Comparison of ENCODE assay signal across 24 cellular contexts in genomic region chr9:113499876-113500497, GRCh38. TPM values are rescaled to one million over a fixed set of nuclear protein-coding genes. Genes with fewer than 3 reads are reported as not detected.
A peak's percentile ranks its signal among the peaks of the same experiment; 100 is the strongest.
DNase-seq lines count a peak whose midpoint lies in the region; ATAC-seq, FAIRE-seq and TF ChIP-seq lines count a peak whose summit lies in the region.
"Had no signal": no experiment of that assay in that cellular context is flagged by ENCODE, and none has a peak within 500 bp of the region (broad histone marks: within the 10 kb centered on the region; RNA-seq: fewer than 3 reads in every experiment).

No MANE protein-coding gene starts in this region.

- no peak overlapping the region for H3K27ac ChIP-seq in CD8-positive, alpha-beta T cell (ENCODE audit: low read depth, low read length)
- H3K27ac ChIP-seq in H1 (ENCODE audit: low read depth, low read length) (no peak overlapping the region), gastrocnemius medialis (peak overlapping the region in 3 of 4 donors; percentile 51 to 56 (median 51))
- H3K27ac ChIP-seq: 22Rv1, colonic mucosa, ovary, suprapubic skin had no signal

- no peak overlapping the region for H3K4me3 ChIP-seq in CD8-positive, alpha-beta T cell (ENCODE audit: low read depth, low read length)
- H3K4me3 ChIP-seq in H1 (ENCODE audit: extremely low read depth in 1 of 4, insufficient read depth in 2 of 4, low read depth in 3 of 4, low read length in 4 of 4) (no peak overlapping the region), gastrocnemius medialis (no peak overlapping the region)
- H3K4me3 ChIP-seq: colonic mucosa, HAP-1, ovary, right lobe of liver, suprapubic skin had no signal

- H4K91ac ChIP-seq in H1 (replicated peaks; ENCODE audit: insufficient read length, low read length): peak overlapping the region; percentile 53

- peaks cover 16% of the 10 kb centered on the region for H3K4me1 ChIP-seq in CD8-positive, alpha-beta T cell (ENCODE audit: insufficient read depth, low read length)
- H3K4me1 ChIP-seq in H1 (replicated peaks in 1 of 4; ENCODE audit: control insufficient read depth in 3 of 4, insufficient read depth in 4 of 4, low read length in 3 of 4) (peaks cover 7 to 21% (median 12%) of the 10 kb centered on the region in 4 experiments), gastrocnemius medialis (peaks cover 5 to 7% of the 10 kb centered on the region in 2 donors)
- H3K4me1 ChIP-seq: colonic mucosa, HAP-1 had no signal

- no peak for TF ChIP-seq POLR2A in H1 (IDR thresholded peaks at IDR 0.05; ENCODE audit: control extremely low read depth in 1 of 2, low read depth in 2 of 2, low read length in 2 of 2)
- no peak for TF ChIP-seq POLR2A in gastrocnemius medialis (IDR thresholded peaks at IDR 0.05)

- DNase-seq in activated CD4-positive, alpha-beta T cell treated with anti-CD3 and anti-CD28 coated beads for 36 hours: no peak
- DNase-seq in activated CD4-positive, alpha-beta T cell treated with anti-CD3 and anti-CD28 coated beads, Interleukin-2, amount 50 U/mL, for 4 hours: no peak
- DNase-seq in CD8-positive, alpha-beta T cell: no peak
- DNase-seq in H1 (ENCODE audit: low read depth in 1 of 2, low spot score in 2 of 2) (no peak), gastrocnemius medialis (no peak), HPDE6-E6E7 (ENCODE audit: extremely low spot score) (no peak), A172 (ENCODE audit: low spot score) (no peak), nucleus accumbens (lab: John Stamatoyannopoulos, UW) (no peak)
- DNase-seq: activated T-cell treated with anti-CD3 and anti-CD28 coated beads, Interleukin-2, amount 50 U/mL, for 24 hours; colonic mucosa; KBM-7; MV-4-11; NCI-H1930; NCI-H226; NCI-H774; ovary; right lobe of liver; stimulated activated CD4-positive, alpha-beta T cell treated with anti-CD3 and anti-CD28 coated beads, Interleukin-15, amount 100 ng/mL, for 24 hours; T-helper 9 cell had no signal

- H3K27me3 Mint-ChIP-seq in activated CD4-positive, alpha-beta T cell treated with anti-CD3 and anti-CD28 coated beads for 36 hours: no peaks in the 10 kb centered on the region
- H3K27me3 Mint-ChIP-seq in CD8-positive, alpha-beta T cell (ENCODE audit: low read depth): no peaks in the 10 kb centered on the region
- H3K27me3 Mint-ChIP-seq: activated T-cell treated with anti-CD3 and anti-CD28 coated beads, Interleukin-2, amount 50 U/mL, for 24 hours; memory B cell had no signal

- H3K9me3 Mint-ChIP-seq in activated CD4-positive, alpha-beta T cell treated with anti-CD3 and anti-CD28 coated beads for 36 hours (ENCODE audit: low read depth): no peaks in the 10 kb centered on the region
- H3K9me3 Mint-ChIP-seq in CD8-positive, alpha-beta T cell: no peaks in the 10 kb centered on the region
- H3K9me3 Mint-ChIP-seq: activated T-cell treated with anti-CD3 and anti-CD28 coated beads, Interleukin-2, amount 50 U/mL, for 24 hours; brain; memory B cell had no signal

- H2AFZ ChIP-seq in H1 (ENCODE audit: low read length): no peak overlapping the region

- peak overlapping the region; percentile 29 for H3K27ac Mint-ChIP-seq in activated CD4-positive, alpha-beta T cell treated with anti-CD3 and anti-CD28 coated beads for 36 hours
- peak overlapping the region; percentile 58 for H3K27ac Mint-ChIP-seq in CD8-positive, alpha-beta T cell
- H3K27ac Mint-ChIP-seq: activated T-cell treated with anti-CD3 and anti-CD28 coated beads, Interleukin-2, amount 50 U/mL, for 24 hours; memory B cell had no signal

- no peak overlapping the region for H3K56ac ChIP-seq in H1 (replicated peaks; ENCODE audit: insufficient read length, low read depth, low read length)

- no peak overlapping the region; the same call in 1 of the 2 replicates for H2BK5ac ChIP-seq in H1 (ENCODE audit: low read depth, low read length)

- H3K27me3 ChIP-seq in CD8-positive, alpha-beta T cell (ENCODE audit: insufficient read depth, low read length): no peaks in the 10 kb centered on the region
- no peaks in the 10 kb centered on the region; a peak in 2 of 7 replicates for H3K27me3 ChIP-seq in H1 (replicated peaks in 1 of 4; ENCODE audit: control insufficient read depth in 3 of 4, extremely low read depth in 1 of 4, insufficient read depth in 3 of 4, low read length in 3 of 4)
- no peaks in the 10 kb centered on the region for H3K27me3 ChIP-seq in gastrocnemius medialis
- H3K27me3 ChIP-seq: colonic mucosa, ovary, right lobe of liver, suprapubic skin had no signal

- no peaks in the 10 kb centered on the region for H3K79me2 ChIP-seq in H1 (ENCODE audit: control insufficient read depth in 1 of 2, insufficient read depth in 2 of 2, low read length in 2 of 2)

- H4K8ac ChIP-seq in H1 (ENCODE audit: extremely low read depth, insufficient read depth, low read length): no peak overlapping the region; the same call in 1 of the 2 replicates

- peak overlapping the region; percentile 9; the same call in 1 of the 2 replicates for H2BK20ac ChIP-seq in H1 (ENCODE audit: low read length)

- no peaks in the 10 kb centered on the region for H3K9me3 ChIP-seq in CD8-positive, alpha-beta T cell (ENCODE audit: low read length)
- H3K9me3 ChIP-seq in H1 (ENCODE audit: insufficient read depth in 2 of 2, low read depth in 1 of 2, low read length in 1 of 2) (no peaks in the 10 kb centered on the region), gastrocnemius medialis (no peaks in the 10 kb centered on the region)
- H3K9me3 ChIP-seq: colonic mucosa, HAP-1, ovary, right lobe of liver, suprapubic skin had no signal

- no peak for TF ChIP-seq EP300 in H1 (IDR thresholded peaks at IDR 0.05; ENCODE audit: borderline replicate concordance in 1 of 2, low read depth in 2 of 2, low read length in 2 of 2)

- peaks cover 12% of the 10 kb centered on the region for H3K4me1 Mint-ChIP-seq in activated CD4-positive, alpha-beta T cell treated with anti-CD3 and anti-CD28 coated beads for 36 hours
- H3K4me1 Mint-ChIP-seq in CD8-positive, alpha-beta T cell (ENCODE audit: low read depth): peaks cover 20% of the 10 kb centered on the region

- no peak overlapping the region for H3K23ac ChIP-seq in H1 (ENCODE audit: insufficient read length)

- FAIRE-seq in H1 (lab: Jason Lieb, UNC): no peak

- H2BK120ac ChIP-seq in H1 (replicated peaks; ENCODE audit: low read depth, low read length): peak overlapping the region; percentile 79

- intact Hi-C loops in activated CD4-positive, alpha-beta T cell treated with anti-CD3 and anti-CD28 coated beads for 36 hours (cut with DNase I, micrococcal nuclease): no loop called here
- intact Hi-C loops in CD8-positive, alpha-beta T cell (cut with DNase I, micrococcal nuclease): loop anchor here in 1 of 2 experiments (5.0 kb wide), 1 partner anchor 43 kb away; no protein-coding TSS in a partner anchor
- intact Hi-C loops in gastrocnemius medialis (cut with DNase I; ENCODE audit: low total_unique reads): no loop called here

- H4K5ac ChIP-seq in H1 (ENCODE audit: insufficient read length, low read depth, low read length): no peak overlapping the region

- in situ Hi-C loops in gastrocnemius medialis (cut with MboI; ENCODE audit: low sequenced_read_pairs in 4 of 4): no loop called here

- 0 out of 2 replicates have a peak, but pooled peaks cover 2% of the 10 kb centered on the region for H3K79me1 ChIP-seq in H1 (ENCODE audit: low read depth, low read length)

- H3K4me3 Mint-ChIP-seq in activated CD4-positive, alpha-beta T cell treated with anti-CD3 and anti-CD28 coated beads for 36 hours: no peak overlapping the region
- H3K4me3 Mint-ChIP-seq in CD8-positive, alpha-beta T cell: no peak overlapping the region
- H3K4me3 Mint-ChIP-seq: activated T-cell treated with anti-CD3 and anti-CD28 coated beads, Interleukin-2, amount 50 U/mL, for 24 hours; brain; memory B cell had no signal

- POLR2A ChIA-PET in activated CD4-positive, alpha-beta T cell treated with anti-CD3 and anti-CD28 coated beads for 36 hours (lab: Charles Lee): no interaction called here
- POLR2A ChIA-PET in CD8-positive, alpha-beta T cell (lab: Charles Lee): interaction anchor here (0.6 to 0.7 kb wide), 2 partner anchors 11 to 746 kb away, joined by 3 read pairs; no protein-coding TSS in a partner anchor
- POLR2A ChIA-PET in H1 (lab: Charles Lee; ENCODE audit: partially characterized antibody): interaction anchor here (1.2 to 1.3 kb wide), 3 partner anchors 9 to 94 kb away, joined by 3 read pairs; no protein-coding TSS in a partner anchor

- no peaks in the 10 kb centered on the region for H3K36me3 Mint-ChIP-seq in activated CD4-positive, alpha-beta T cell treated with anti-CD3 and anti-CD28 coated beads for 36 hours (ENCODE audit: low read depth)
- H3K36me3 Mint-ChIP-seq in CD8-positive, alpha-beta T cell: no peaks in the 10 kb centered on the region
- H3K36me3 Mint-ChIP-seq: brain, memory B cell had no signal

- H2BK15ac ChIP-seq in H1 (ENCODE audit: low read length): 0 out of 2 replicates have a peak overlapping the region, but pooled peaks have one; percentile 40

- H2AK5ac ChIP-seq in H1 (ENCODE audit: low read depth, low read length): no peak overlapping the region

- TF ChIP-seq RAD21 in H1 (IDR thresholded peaks at IDR 0.05 in 1 of 2, conservative IDR thresholded peaks at IDR 0.05 in 1 of 2; ENCODE audit: low read depth in 2 of 2, low read length in 2 of 2): no peak

- 89% methylated on average over 5 of the region's 5 CpGs; no CpG with 5 or more reads in 1 of the 2 experiments for WGBS in H1 (ENCODE audit: extremely low coverage in 1 of 2, insufficient coverage in 1 of 2, insufficient read length in 1 of 2, insufficient replicate concordance in 2 of 2, low coverage in 1 of 2, low lambda C conversion rate in 2 of 2, missing lambda C conversion rate in 1 of 2), 2 experiments

- no peaks in the 10 kb centered on the region for H3K36me3 ChIP-seq in CD8-positive, alpha-beta T cell (ENCODE audit: insufficient read depth, low read length)
- no peaks in the 10 kb centered on the region for H3K36me3 ChIP-seq in H1 (ENCODE audit: control insufficient read depth in 2 of 4, insufficient read depth in 4 of 4, low read length in 3 of 4)
- no peaks in the 10 kb centered on the region for H3K36me3 ChIP-seq in gastrocnemius medialis
- H3K36me3 ChIP-seq: colonic mucosa, HAP-1, ovary, right lobe of liver, suprapubic skin had no signal

- peak; percentile 73 for ATAC-seq in activated CD4-positive, alpha-beta T cell treated with anti-CD3 and anti-CD28 coated beads for 36 hours
- ATAC-seq in CD8-positive, alpha-beta T cell: peak; percentile 23
- no peak for ATAC-seq in gastrocnemius medialis
- ATAC-seq: right lobe of liver had no signal

- CTCF ChIA-PET in activated CD4-positive, alpha-beta T cell treated with anti-CD3 and anti-CD28 coated beads for 36 hours (lab: Charles Lee): interaction anchor here (1.1 to 2.3 kb wide), 3 partner anchors 9 to 225 kb away, joined by 3 to 9 read pairs (median 4); partner anchors contain the start of genes CDC26 and PRPF4
- CTCF ChIA-PET in CD8-positive, alpha-beta T cell (lab: Charles Lee): interaction anchor here (0.5 to 1.7 kb wide), 3 partner anchors 138 to 224 kb away, joined by 3 to 5 read pairs (median 3); partner anchors contain the start of genes CDC26 and PRPF4
- CTCF ChIA-PET in H1 (lab: Charles Lee; ENCODE audit: partially characterized antibody): interaction anchor here (1.1 to 2.5 kb wide), 7 partner anchors 8 to 155 kb away, joined by 3 to 6 read pairs (median 5); no protein-coding TSS in a partner anchor

- no peaks in the 10 kb centered on the region for H4K20me1 ChIP-seq in H1 (replicated peaks in 1 of 2; ENCODE audit: control insufficient read depth in 1 of 2, insufficient read depth in 2 of 2, low read length in 2 of 2)

- H3K23me2 ChIP-seq in H1 (ENCODE audit: low read depth, low read length): no peaks in the 10 kb centered on the region

- no peak overlapping the region for H3K4me2 ChIP-seq in H1 (ENCODE audit: insufficient read depth in 1 of 2, low read depth in 2 of 2, low read length in 2 of 2)

- TF ChIP-seq CTCF in CD8-positive, alpha-beta T cell (IDR thresholded peaks at IDR 0.05): no peak
- TF ChIP-seq CTCF in H1 (IDR thresholded peaks at IDR 0.05; ENCODE audit: control extremely low read depth in 1 of 3, insufficient read depth in 1 of 3, low read depth in 1 of 3, low read length in 3 of 3) (no peak), gastrocnemius medialis (IDR thresholded peaks at IDR 0.05 in 4 of 5, conservative IDR thresholded peaks at IDR 0.05 in 1 of 5) (no peak)

- no peak overlapping the region for H3K14ac ChIP-seq in H1 (ENCODE audit: insufficient read length)

- H3K4ac ChIP-seq in H1 (replicated peaks; ENCODE audit: insufficient read length, low read depth, low read length): peak overlapping the region; percentile 46

- H3K18ac ChIP-seq in H1 (ENCODE audit: extremely low read depth, low read length): peak overlapping the region; percentile 19; the same call in 1 of the 2 replicates

- peak overlapping the region; percentile 87 for H2BK12ac ChIP-seq in H1 (ENCODE audit: low read depth, low read length)

- no peak overlapping the region for H3K9ac ChIP-seq in H1 (replicated peaks in 1 of 4; ENCODE audit: extremely low read depth in 1 of 4, low read depth in 3 of 4, low read length in 3 of 4)

RNA-seq across cellular contexts. Expression of gene RGS3, which starts 36.5 kb away (rescaled TPM):
- 10 to 100 TPM; 55.9 to 62.2 TPM for total RNA-seq in activated CD4-positive, alpha-beta T cell treated with anti-CD3 and anti-CD28 coated beads for 36 hours
- total RNA-seq in CD8-positive, alpha-beta T cell: 10 to 100 TPM; 29.1 to 30.7 TPM
- total RNA-seq in H1 (2021; fragmentation: NEBNext Ultra II Directional; extraction: Animal tissue kit (Norgen Biotek cat#: 25700)): 18.2 TPM in 2 replicates
- 12.6 and 15.1 TPM in 2 replicates for polyA plus RNA-seq in H1 (2011; rRNA removed)
- 19.4 TPM for polyA plus RNA-seq in H1 (2011; cell fraction: cytosol; rRNA removed)
- 23.9 TPM for polyA plus RNA-seq in H1 (2011; cell fraction: nucleus; rRNA removed)
- 17.7 to 20.9 TPM (median 18.5 TPM) in 4 replicates for polyA plus RNA-seq in H1 (2012, experiment 1 of 2)
- polyA plus RNA-seq in H1 (2012, experiment 2 of 2): 19.6 TPM
- polyA plus RNA-seq in H1 (2013, experiment 1 of 2): 11.8 TPM
- polyA plus RNA-seq in H1 (2013, experiment 2 of 2): 13.7 TPM
- polyA minus RNA-seq in H1 (2011; rRNA and poly(A)+ RNA removed): 21.1 and 22.2 TPM in 2 replicates
- polyA minus RNA-seq in H1 (2011; cell fraction: cytosol; rRNA and poly(A)+ RNA removed): 13.9 TPM
- polyA minus RNA-seq in H1 (2011; cell fraction: nucleus; rRNA and poly(A)+ RNA removed): 42.0 TPM
- 10 to 100 TPM in 2 of 4 donors, 1 to 10 TPM in 2; 5.9 to 11.8 (median 9.8) TPM for total RNA-seq in gastrocnemius medialis
- total RNA-seq in A172 (2014; rRNA removed; shearing (Covaris generic)): 65.8 and 75.3 TPM in 2 replicates

Comparison
In these comparisons a context has a peak if more than half of its experiments do, and no peak if none do; other contexts are left out.
1. ATAC-seq: peak in activated CD4-positive, alpha-beta T cell treated with anti-CD3 and anti-CD28 coated beads for 36 hours (single experiment) and CD8-positive, alpha-beta T cell (single experiment); none in gastrocnemius medialis (0 of 2).
2. H3K27ac ChIP-seq: peak in gastrocnemius medialis (3 of 4); none in CD8-positive, alpha-beta T cell (single experiment) and H1 (single experiment).